8 cellular contexts compared by ENCODE assay signal in the genomic region with DNA sequence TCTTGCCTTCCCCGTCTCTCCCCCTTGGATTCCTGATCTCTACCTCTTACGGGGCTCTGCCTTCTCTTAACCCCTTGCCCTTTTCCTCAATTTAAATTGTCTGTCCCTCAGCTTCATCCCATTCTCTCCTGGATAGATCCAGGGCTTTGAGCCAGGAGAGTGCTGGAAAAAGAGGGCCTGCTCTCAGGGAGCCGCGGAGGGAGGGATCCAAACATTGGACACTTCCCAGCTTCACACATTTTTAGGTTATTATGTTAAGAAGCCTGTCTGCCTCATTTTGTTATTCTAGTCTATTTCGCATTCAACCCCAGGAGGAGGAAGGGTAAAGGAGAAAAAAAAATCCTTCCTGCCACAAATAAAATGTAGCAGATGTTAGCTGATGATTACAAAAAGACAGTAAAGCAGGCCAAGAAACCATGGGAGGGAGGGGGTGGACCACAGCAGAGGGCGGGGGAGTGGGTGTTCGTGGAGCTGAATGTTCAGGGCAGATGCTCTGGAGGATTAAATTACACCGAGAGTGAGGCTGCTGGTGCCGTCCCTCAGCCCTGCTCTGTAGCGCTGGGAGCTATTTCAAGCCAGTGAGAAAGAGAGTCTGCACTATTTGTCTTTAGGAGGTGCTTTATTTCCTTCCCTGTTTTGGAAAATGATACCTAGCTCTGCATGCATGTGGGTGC.
DNase-seq lines count a peak whose midpoint lies in the region; ATAC-seq, FAIRE-seq and TF ChIP-seq lines count a peak whose summit lies in the region.

No MANE protein-coding gene starts in this region.

- no peak overlapping the region for H3K4me3 Mint-ChIP-seq in neural crest cell

- H3K27ac Mint-ChIP-seq in neural crest cell (ENCODE audit: unreplicated experiment), result peak overlapping the region; percentile 90

- no peak overlapping the region for H3K4me3 ChIP-seq in epithelial cell of esophagus (ENCODE audit: low read length)

- peaks cover 8% of the 10 kb centered on the region for H3K27me3 Mint-ChIP-seq in neural crest cell (ENCODE audit: low read depth)

- H3K4me1 Mint-ChIP-seq in neural crest cell, result peaks cover 49% of the 10 kb centered on the region

- TF ChIP-seq CTCF in RWPE1 (conservative IDR thresholded peaks at IDR 0.05; ENCODE audit: low read depth) (no peak), epithelial cell of esophagus (IDR thresholded peaks at IDR 0.05; ENCODE audit: insufficient read depth, low read depth, low read length, missing control alignments) (no peak), neural crest cell (conservative IDR thresholded peaks at IDR 0.05) (no peak)

- no peak for FAIRE-seq in HTR-8/SVneo (lab: Jason Lieb, UNC)

- peak overlapping the region; percentile 99 for H3K27ac ChIP-seq in RWPE1

- H3K9me3 Mint-ChIP-seq in neural crest cell, result peaks cover 10% of the 10 kb centered on the region

- CTCF ChIA-PET in RWPE1 (lab: Yijun Ruan, JAX), result interaction anchor here (0.9 kb wide), 1 partner anchor 16 kb away, joined by 4 read pairs; no protein-coding TSS in a partner anchor

- DNase-seq in AG08396 (ENCODE audit: low spot score) (peak; percentile 79), HTR-8/SVneo (ENCODE audit: insufficient read length, low spot score) (peak; percentile 45), RWPE1 (ENCODE audit: low spot score) (no peak), epithelial cell of esophagus (ENCODE audit: low read depth) (peak; percentile 28), neural crest cell (ENCODE audit: low read depth, low spot score) (no peak), NCI-H1048 (lab: John Stamatoyannopoulos, UW) (no peak), AML-193 (lab: John Stamatoyannopoulos, UW) (no peak)

- no peak for ATAC-seq in GM21786 (IDR thresholded peaks at IDR 0.05; ENCODE audit: unreplicated experiment)

- H3K36me3 Mint-ChIP-seq in neural crest cell (ENCODE audit: low read depth), result peaks cover 3% of the 10 kb centered on the region

- POLR2A ChIA-PET in RWPE1 (lab: Yijun Ruan, JAX; ENCODE audit: low non-redundant PET), result no interaction called here

Comparison
In these comparisons a context has a peak if more than half of its experiments do, and no peak if none do; other contexts are left out.
1. DNase-seq: peak in AG08396 (single experiment), HTR-8/SVneo (single experiment) and epithelial cell of esophagus (single experiment); none in RWPE1 (single experiment), neural crest cell (single experiment), NCI-H1048 (single experiment) and AML-193 (0 of 2).